In genomic region chr1:55061000-55061705, GRCh38 we compare ENCODE assay signal across 25 cellular contexts. TPM values are rescaled to one million over a fixed set of nuclear protein-coding genes. Genes with fewer than 3 reads are reported as not detected.
A peak's percentile ranks its signal among the peaks of the same experiment; 100 is the strongest.
DNase-seq lines count a peak whose midpoint lies in the region; TF ChIP-seq lines count a peak whose summit lies in the region.
"Had no signal": no experiment of that assay in that cellular context is flagged by ENCODE, and none has a peak within 500 bp of the region (broad histone marks: within the 10 kb centered on the region; RNA-seq: fewer than 3 reads in every experiment).

No MANE protein-coding gene starts in this region.

- no peaks in the 10 kb centered on the region for H3K9me2 ChIP-seq in SK-N-SH

- H3K9me3 ChIP-seq in H9 (ENCODE audit: control insufficient read depth, low read depth, low read length): no peaks in the 10 kb centered on the region
- H3K9me3 ChIP-seq in neuronal stem cell (replicated peaks in 1 of 2; ENCODE audit: control insufficient read depth in 2 of 2, insufficient read depth in 1 of 2, low read depth in 1 of 2, low read length in 2 of 2): no peaks in the 10 kb centered on the region
- no peaks in the 10 kb centered on the region for H3K9me3 ChIP-seq in SK-N-SH
- H3K9me3 ChIP-seq: A549, BE2C, Peyer's patch, SJSA1 had no signal

- H3K79me1 ChIP-seq in H9 (ENCODE audit: insufficient read depth, low read depth, low read length, poor library complexity, severe bottlenecking): no peaks in the 10 kb centered on the region
- H3K79me1 ChIP-seq in neuronal stem cell (ENCODE audit: low read depth, low read length): peaks cover 3% of the 10 kb centered on the region

- H4K91ac ChIP-seq in H9 (ENCODE audit: insufficient read length, low read depth, low read length) (no peak overlapping the region), neuronal stem cell (ENCODE audit: low read depth, low read length, poor library complexity) (no peak overlapping the region)

- H3K23ac ChIP-seq in H9 (ENCODE audit: insufficient read length, low read depth, low read length) (no peak overlapping the region), neuronal stem cell (ENCODE audit: low read depth, low read length, poor library complexity) (peak overlapping the region; percentile 67)

- no peak overlapping the region for H3K4ac ChIP-seq in H9 (ENCODE audit: low read depth, low read length)
- H3K4ac ChIP-seq in neuronal stem cell (ENCODE audit: low read length): no peak overlapping the region

- H3K27me3 Mint-ChIP-seq in H9 (ENCODE audit: low read depth): no peaks in the 10 kb centered on the region
- H3K27me3 Mint-ChIP-seq: CD4-positive, alpha-beta T cell; IgD-negative memory B cell had no signal

- H4K5ac ChIP-seq in H9 (ENCODE audit: insufficient read length, low read depth, low read length): no peak overlapping the region

- no CpG with 5 or more reads among the region's 13 CpGs for WGBS in H9 (ENCODE audit: extremely low coverage, insufficient read length, low lambda C conversion rate)
- no CpG with 5 or more reads among the region's 13 CpGs for whole genome bisulfite sequencing in neuronal stem cell (ENCODE audit: extremely low coverage in 2 of 2, insufficient read length in 2 of 2, insufficient replicate concordance in 1 of 2), 2 donors
- WGBS in SK-N-SH (ENCODE audit: low lambda C conversion rate): 82% methylated on average over 8 of the region's 13 CpGs

- H3K27me3 ChIP-seq in H9 (ENCODE audit: insufficient read depth, low read length) (no peaks in the 10 kb centered on the region), neuronal stem cell (ENCODE audit: control insufficient read depth in 3 of 3, insufficient read depth in 3 of 3, low read depth in 1 of 3, low read length in 3 of 3) (no peaks in the 10 kb centered on the region), SK-N-SH (ENCODE audit: insufficient read depth) (no peaks in the 10 kb centered on the region), brain microvascular endothelial cell (replicated peaks) (no peaks in the 10 kb centered on the region)
- H3K27me3 ChIP-seq: BE2C, Peyer's patch, SJSA1 had no signal

- H3K9ac ChIP-seq in H9 (ENCODE audit: extremely low read depth, insufficient read length, low read length) (no peak overlapping the region), neuronal stem cell (ENCODE audit: low read depth, low read length, poor library complexity) (no peak overlapping the region), SK-N-SH (no peak overlapping the region)
- H3K9ac ChIP-seq: GM23248 had no signal

- H3K36me3 ChIP-seq in neuronal stem cell (replicated peaks in 1 of 2; ENCODE audit: control insufficient read depth in 2 of 2, insufficient read depth in 2 of 2, low read length in 2 of 2) (peaks cover 4 to 7% of the 10 kb centered on the region in 2 donors), SK-N-SH (replicated peaks in 1 of 2; ENCODE audit: control insufficient read depth in 1 of 2, insufficient read depth in 2 of 2, low read length in 1 of 2) (peaks cover 2 to 4% of the 10 kb centered on the region in 2 experiments), brain microvascular endothelial cell (replicated peaks) (no peaks in the 10 kb centered on the region)
- H3K36me3 ChIP-seq: BE2C, SJSA1 had no signal

- H3K79me2 ChIP-seq in H9 (ENCODE audit: insufficient read depth, low read length) (no peaks in the 10 kb centered on the region), SK-N-SH (ENCODE audit: insufficient read depth) (no peaks in the 10 kb centered on the region)

- H2BK12ac ChIP-seq in H9 (ENCODE audit: insufficient read length, low read depth, low read length): no peak overlapping the region
- H2BK12ac ChIP-seq in neuronal stem cell (ENCODE audit: low read length): no peak overlapping the region

- in situ Hi-C loops in GM13977 (cut with MboI; ENCODE audit: low pct_unique_long_range_greater_than_20kb, low sequenced_read_pairs, unreplicated experiment): no loop called here
- in situ Hi-C loops in brain microvascular endothelial cell (cut with HindIII; ENCODE audit: low pct_ligation_motif_present, low sequenced_read_pairs): no loop called here

- H4K20me1 ChIP-seq in H9 (ENCODE audit: control insufficient read depth, insufficient read depth, insufficient read length): peaks cover 2% of the 10 kb centered on the region
- H4K20me1 ChIP-seq in SK-N-SH (ENCODE audit: insufficient read depth): no peaks in the 10 kb centered on the region

- POLR2A ChIA-PET in SK-N-SH (lab: Yijun Ruan, JAX): no interaction called here

- H3K4me1 ChIP-seq in H9 (ENCODE audit: insufficient read depth, low read length) (no peaks in the 10 kb centered on the region), neuronal stem cell (ENCODE audit: control insufficient read depth in 2 of 2, insufficient read depth in 1 of 2, low read depth in 1 of 2, low read length in 2 of 2) (no peaks in the 10 kb centered on the region), SK-N-SH (ENCODE audit: control insufficient read depth in 1 of 2, insufficient read depth in 2 of 2, low read depth in 1 of 2, low read length in 1 of 2) (peaks cover 0 to 29% of the 10 kb centered on the region in 2 experiments; a peak in 2 of 4 replicates)
- H3K4me1 ChIP-seq: Peyer's patch had no signal

- no peaks in the 10 kb centered on the region for H3K9me3 Mint-ChIP-seq in H9
- H3K9me3 Mint-ChIP-seq: CD4-positive, alpha-beta T cell; IgD-negative memory B cell had no signal

- H2BK15ac ChIP-seq in H9 (ENCODE audit: low read depth, low read length): no peak overlapping the region
- no peak overlapping the region for H2BK15ac ChIP-seq in neuronal stem cell (ENCODE audit: low read length)

- DNase-seq in GM13977 (ENCODE audit: low spot score) (peak; percentile 4), H9 (peak; percentile 26), coronary artery (ENCODE audit: low spot score) (peak; percentile 49), neuronal stem cell (ENCODE audit: low spot score) (no peak), C1 segment of cervical spinal cord (lab: John Stamatoyannopoulos, UW) (no peak), SK-N-SH (no peak), brain microvascular endothelial cell (no peak)
- no peak for DNase-seq in activated CD4-positive, CD25-positive, alpha-beta regulatory T cell (lab: John Stamatoyannopoulos, UW)
- DNase-seq: BE2C, COR-L47, DMS79 treated with DMSO at 0.1 percent for 48 hours, Karpas-422, MV-4-11, NCI-H1105 treated with DMSO at 0.1 percent for 48 hours, NCI-H2081 treated with DMSO at 0.1 percent for 48 hours, NCI-H2171 treated with DMSO at 0.1 percent for 48 hours, NCI-H524 treated with DMSO at 0.1 percent for 48 hours, Peyer's patch had no signal

- H3K4me1 Mint-ChIP-seq in H9: no peaks in the 10 kb centered on the region

- no peaks in the 10 kb centered on the region for H3K23me2 ChIP-seq in H9 (ENCODE audit: insufficient read length, low read depth, low read length, poor library complexity, severe bottlenecking)

- TF ChIP-seq CTCF in GM13977 (IDR thresholded peaks at IDR 0.05; ENCODE audit: extremely low read depth, insufficient read depth, missing control alignments): no peak
- TF ChIP-seq CTCF in H9 (conservative IDR thresholded peaks at IDR 0.05): no peak
- no peak for TF ChIP-seq CTCF in coronary artery (IDR thresholded peaks at IDR 0.05)
- no peak for TF ChIP-seq CTCF in SK-N-SH (IDR thresholded peaks at IDR 0.05)
- no peak for TF ChIP-seq CTCF in brain microvascular endothelial cell (IDR thresholded peaks at IDR 0.05; ENCODE audit: low read depth, low read length, missing control alignments)

- CTCF ChIA-PET in SK-N-SH (lab: Yijun Ruan, JAX): interaction anchor here (1.2 to 3.4 kb wide), 4 partner anchors 10 to 216 kb away, joined by 3 to 15 read pairs (median 9); no protein-coding TSS in a partner anchor

- no peak overlapping the region for H3K56ac ChIP-seq in H9 (ENCODE audit: insufficient read length, low read depth, low read length)

- H3K14ac ChIP-seq in H9 (ENCODE audit: insufficient read depth, low read length) (no peak overlapping the region), neuronal stem cell (ENCODE audit: low read length) (peak overlapping the region; percentile 83)

- H3K18ac ChIP-seq in H9 (ENCODE audit: insufficient read length, low read depth, low read length) (no peak overlapping the region), neuronal stem cell (ENCODE audit: low read length) (no peak overlapping the region)

- no peak for TF ChIP-seq EP300 in SK-N-SH (IDR thresholded peaks at IDR 0.05; ENCODE audit: borderline replicate concordance in 1 of 2, low read depth in 1 of 2, low read length in 1 of 2)

- no peak overlapping the region for H2AK5ac ChIP-seq in H9 (ENCODE audit: insufficient read length, low read length)
- H2AK5ac ChIP-seq in neuronal stem cell (ENCODE audit: low read depth, low read length): no peak overlapping the region

- H2AFZ ChIP-seq in H9 (ENCODE audit: low read length): no peak overlapping the region
- H2AFZ ChIP-seq in neuronal stem cell (ENCODE audit: low read length): no peak overlapping the region
- no peak overlapping the region for H2AFZ ChIP-seq in SK-N-SH (ENCODE audit: low read depth)
- H2AFZ ChIP-seq: GM23248 had no signal

- no peaks in the 10 kb centered on the region for H3F3A ChIP-seq in SK-N-SH (replicated peaks; ENCODE audit: insufficient read depth)

- H3K4me2 ChIP-seq in H9 (ENCODE audit: insufficient read depth, insufficient read length, low read length) (no peak overlapping the region), neuronal stem cell (ENCODE audit: insufficient read depth, low read length, poor library complexity, severe bottlenecking) (no peak overlapping the region), SK-N-SH (no peak overlapping the region)
- H3K4me2 ChIP-seq: A549 had no signal

- no peak overlapping the region for H3K4me3 Mint-ChIP-seq in H9
- H3K4me3 Mint-ChIP-seq: CD4-positive, alpha-beta T cell; IgD-negative memory B cell had no signal

- H2BK120ac ChIP-seq in H9 (ENCODE audit: low read depth, low read length, poor library complexity, severe bottlenecking): no peak overlapping the region
- H2BK120ac ChIP-seq in neuronal stem cell (ENCODE audit: low read depth, low read length): no peak overlapping the region

- no peak overlapping the region for H4K8ac ChIP-seq in H9 (replicated peaks; ENCODE audit: insufficient read length, low read depth, low read length)
- H4K8ac ChIP-seq in neuronal stem cell (ENCODE audit: low read depth, low read length): no peak overlapping the region

- H2BK5ac ChIP-seq in H9 (ENCODE audit: insufficient read length, low read length) (no peak overlapping the region), neuronal stem cell (ENCODE audit: low read length) (no peak overlapping the region)

- H3K4me3 ChIP-seq in coronary artery (no peak overlapping the region), neuronal stem cell (ENCODE audit: low read length in 2 of 2) (no peak overlapping the region), SK-N-SH (ENCODE audit: low read depth in 2 of 2, low read length in 1 of 2) (no peak overlapping the region), brain microvascular endothelial cell (ENCODE audit: low read depth, low read length) (no peak overlapping the region)
- H3K4me3 ChIP-seq: A549, GM23248, Peyer's patch, SJSA1 had no signal

- H3K27ac ChIP-seq in H9 (ENCODE audit: insufficient read length, low read depth, low read length): no peak overlapping the region
- H3K27ac ChIP-seq in coronary artery: peak overlapping the region in 1 of 2 donors; percentile 66
- H3K27ac ChIP-seq in neuronal stem cell (replicated peaks; ENCODE audit: low read length): no peak overlapping the region
- H3K27ac ChIP-seq in SK-N-SH (ENCODE audit: low read depth in 2 of 2, low read length in 1 of 2): no peak overlapping the region
- H3K27ac ChIP-seq in brain microvascular endothelial cell: no peak overlapping the region
- H3K27ac ChIP-seq: A549, GM23248, Peyer's patch, SJSA1 had no signal

- no peak for TF ChIP-seq RAD21 in SK-N-SH (IDR thresholded peaks at IDR 0.05; ENCODE audit: low read length)

- peaks cover 12 to 77% (median 40%) of the 10 kb centered on the region in 3 experiments; a peak in 6 of 7 replicates for H3K36me3 Mint-ChIP-seq in H9 (ENCODE audit: insufficient read depth in 1 of 3, low read depth in 3 of 3)
- H3K36me3 Mint-ChIP-seq: IgD-negative memory B cell had no signal

- H3T11ph ChIP-seq in H9 (ENCODE audit: low read length): no peak overlapping the region

- no peak overlapping the region for H2BK20ac ChIP-seq in H9 (ENCODE audit: low read depth, low read length, poor library complexity, severe bottlenecking)

- H3K27ac Mint-ChIP-seq in H9: no peak overlapping the region
- H3K27ac Mint-ChIP-seq: CD4-positive, alpha-beta T cell; IgD-negative memory B cell had no signal

RNA-seq across cellular contexts. Expression of gene PCSK9, which starts 21.8 kb away (rescaled TPM):
- 72.2 and 75.1 TPM in 2 replicates for total RNA-seq in H9 (2021)
- 17.1 TPM for polyA plus RNA-seq in neuronal stem cell (2013, experiment 1 of 2)
- 16.2 TPM for polyA plus RNA-seq in neuronal stem cell (2013, experiment 2 of 2)
- polyA plus RNA-seq in SK-N-SH (2012; rRNA removed): 0.02 and 0.03 TPM in 2 replicates
- 0.01 TPM in 1 of 2 replicates, not detected in the other for polyA plus RNA-seq in SK-N-SH (2012; cell fraction: cytosol; rRNA removed)
- polyA plus RNA-seq in SK-N-SH (2012; cell fraction: nucleus; rRNA removed): 0.05 TPM in 1 of 2 replicates, not detected in the other
- total RNA-seq: CD4-positive, alpha-beta T cell; OCI-LY7; Right ventricle myocardium inferior had no signal
- polyA plus RNA-seq: IgD-negative memory B cell had no signal

Comparison
In these comparisons a context has a peak if more than half of its experiments do, and no peak if none do; other contexts are left out.
1. DNase-seq: peak in GM13977 (single experiment), H9 (single experiment) and coronary artery (single experiment); none in neuronal stem cell (single experiment), C1 segment of cervical spinal cord (0 of 14), activated CD4-positive, CD25-positive, alpha-beta regulatory T cell (0 of 4), SK-N-SH (single experiment) and brain microvascular endothelial cell (single experiment).